In the genomic region with DNA sequence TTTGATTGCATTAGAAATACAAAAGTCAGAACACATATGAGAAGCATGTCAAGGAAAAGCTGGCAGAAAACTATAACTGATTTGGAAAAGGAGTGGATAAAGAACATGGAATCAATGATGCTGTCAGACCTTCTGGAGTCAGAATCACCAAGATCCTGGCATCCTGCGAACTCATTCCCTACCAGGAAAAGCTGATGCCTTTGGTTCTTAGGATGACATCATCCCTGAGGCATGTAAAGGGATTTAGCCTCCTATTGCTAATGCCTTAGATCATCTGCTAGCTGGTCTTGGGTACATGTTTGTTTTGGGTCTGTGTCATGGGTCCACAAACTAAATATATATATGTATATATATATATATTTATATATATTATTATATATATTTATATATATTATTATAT, we compare ENCODE assay signal across 9 cellular contexts.
DNase-seq lines count a peak whose midpoint lies in the region; ATAC-seq and TF ChIP-seq lines count a peak whose summit lies in the region.
"Had no signal": no experiment of that assay in that cellular context is flagged by ENCODE, and none has a peak within 500 bp of the region (broad histone marks: within the 10 kb centered on the region; RNA-seq: fewer than 3 reads in every experiment).

No MANE protein-coding gene starts in this region.

- H3K27ac Mint-ChIP-seq in Calu3 (ENCODE audit: unreplicated experiment), result no peak overlapping the region
- no peak overlapping the region for H3K27ac Mint-ChIP-seq in activated CD4-positive, alpha-beta memory T cell treated with anti-CD3 and anti-CD28 coated beads for 36 hours
- H3K27ac Mint-ChIP-seq: activated T-helper 2 cell treated with anti-CD3 and anti-CD28 coated beads, Interferon-gamma antibody, Interleukin-2, Interleukin-4, amounts not matched to agents 10 μg/mL and 5 μg/mL and 100 μg/mL, durations not matched to agents 14 hours and 24 hours and 36 hours had no signal

- POLR2A ChIA-PET in Panc1 (lab: Charles Lee), result no interaction called here
- POLR2A ChIA-PET in activated CD4-positive, alpha-beta memory T cell treated with anti-CD3 and anti-CD28 coated beads for 36 hours (lab: Charles Lee), result no interaction called here

- DNase-seq in GM04504 (ENCODE audit: low read depth) (peak; percentile 44), Panc1 (ENCODE audit: low read depth, low spot score) (peak; percentile 47), fibroblast of gingiva (ENCODE audit: low read depth) (peak; percentile 13), skeletal muscle cell (ENCODE audit: low read depth) (peak; percentile 60), Calu3 (no peak), activated gamma-delta T cell treated with Interleukin-2 at 50 U/mL for 16 hours (no peak)
- DNase-seq in activated CD4-positive, alpha-beta memory T cell treated with anti-CD3 and anti-CD28 coated beads for 36 hours, result no peak

- H3K27ac ChIP-seq in Panc1 (ENCODE audit: low read length), result no peak overlapping the region
- H3K27ac ChIP-seq: VCaP had no signal

- no peak overlapping the region for H3K4me3 ChIP-seq in Panc1 (ENCODE audit: low read depth in 2 of 2, low read length in 2 of 2)
- H3K4me3 ChIP-seq in skeletal muscle cell (ENCODE audit: low read depth, low read length), result no peak overlapping the region

- no peak for TF ChIP-seq CTCF in Panc1 (IDR thresholded peaks at IDR 0.05)
- no peak for TF ChIP-seq CTCF in Calu3 (IDR thresholded peaks at IDR 0.05; ENCODE audit: unreplicated experiment)

- H3K36me3 Mint-ChIP-seq in Calu3 (ENCODE audit: insufficient read depth, unreplicated experiment), result no peaks in the 10 kb centered on the region
- H3K36me3 Mint-ChIP-seq in activated CD4-positive, alpha-beta memory T cell treated with anti-CD3 and anti-CD28 coated beads for 36 hours, result no peaks in the 10 kb centered on the region

- no peak for ATAC-seq in Panc1

- peaks cover 7% of the 10 kb centered on the region for H3K9me3 Mint-ChIP-seq in Calu3 (ENCODE audit: low read depth, unreplicated experiment)
- no peaks in the 10 kb centered on the region for H3K9me3 Mint-ChIP-seq in activated CD4-positive, alpha-beta memory T cell treated with anti-CD3 and anti-CD28 coated beads for 36 hours
- H3K9me3 Mint-ChIP-seq: activated T-helper 2 cell treated with anti-CD3 and anti-CD28 coated beads, Interferon-gamma antibody, Interleukin-2, Interleukin-4, amounts not matched to agents 10 μg/mL and 5 μg/mL and 100 μg/mL, durations not matched to agents 14 hours and 24 hours and 36 hours had no signal

- intact Hi-C loops in Panc1 (cut with micrococcal nuclease; ENCODE audit: unreplicated experiment), result no loop called here
- intact Hi-C loops in Calu3 (cut with micrococcal nuclease; ENCODE audit: unreplicated experiment), result no loop called here
- intact Hi-C loops in activated CD4-positive, alpha-beta memory T cell treated with anti-CD3 and anti-CD28 coated beads for 36 hours (cut with micrococcal nuclease), result no loop called here

- H3K9me3 ChIP-seq in Panc1 (ENCODE audit: control insufficient read depth, insufficient read depth, low read depth, low read length), result no peaks in the 10 kb centered on the region; the same call in 1 of the 2 replicates

- no peaks in the 10 kb centered on the region for H3K27me3 Mint-ChIP-seq in Calu3 (ENCODE audit: unreplicated experiment)
- peaks cover 7% of the 10 kb centered on the region for H3K27me3 Mint-ChIP-seq in activated CD4-positive, alpha-beta memory T cell treated with anti-CD3 and anti-CD28 coated beads for 36 hours

- no peaks in the 10 kb centered on the region for H3K36me3 ChIP-seq in Panc1 (ENCODE audit: control insufficient read depth, insufficient read depth, low read length)

- no peaks in the 10 kb centered on the region for H3K4me1 ChIP-seq in Panc1 (ENCODE audit: control insufficient read depth, insufficient read depth, low read length)

- BruUV-seq in Panc1 (replicated peaks; lab: Mats Ljungman, UMichigan) (no TSS peak), Calu3 (replicated peaks; lab: Mats Ljungman, UMichigan) (no TSS peak)

- H3K27me3 ChIP-seq in Panc1 (ENCODE audit: control insufficient read depth, insufficient read depth, low read length), result no peaks in the 10 kb centered on the region

- H3K4me1 Mint-ChIP-seq in Calu3 (ENCODE audit: low read depth, unreplicated experiment), result no peaks in the 10 kb centered on the region
- H3K4me1 Mint-ChIP-seq in activated CD4-positive, alpha-beta memory T cell treated with anti-CD3 and anti-CD28 coated beads for 36 hours (ENCODE audit: low read depth), result no peaks in the 10 kb centered on the region

- in situ Hi-C loops in Panc1 (cut with HindIII; ENCODE audit: low pct_unique_long_range_greater_than_20kb, low sequenced_read_pairs), result no loop called here

- H3K4me3 Mint-ChIP-seq in Calu3 (ENCODE audit: low read depth, unreplicated experiment), result no peak overlapping the region
- no peak overlapping the region for H3K4me3 Mint-ChIP-seq in activated CD4-positive, alpha-beta memory T cell treated with anti-CD3 and anti-CD28 coated beads for 36 hours

- CTCF ChIA-PET in Panc1 (lab: Charles Lee), result no interaction called here
- CTCF ChIA-PET in Calu3 (lab: Charles Lee), result interaction anchor here (0.6 kb wide), 1 partner anchor 670 kb away, joined by 3 read pairs; no protein-coding TSS in a partner anchor
- CTCF ChIA-PET in activated CD4-positive, alpha-beta memory T cell treated with anti-CD3 and anti-CD28 coated beads for 36 hours (lab: Charles Lee), result no interaction called here

Comparison
In these comparisons a context has a peak if more than half of its experiments do, and no peak if none do; other contexts are left out.
1. DNase-seq: peak in GM04504 (single experiment), Panc1 (single experiment), fibroblast of gingiva (single experiment) and skeletal muscle cell (single experiment); none in Calu3 (single experiment), activated CD4-positive, alpha-beta memory T cell treated with anti-CD3 and anti-CD28 coated beads for 36 hours (single experiment) and activated gamma-delta T cell treated with Interleukin-2 at 50 U/mL for 16 hours (single experiment).